Comparison of ENCODE assay signal across 8 cellular contexts in genomic region chr3:15601046-15601398, GRCh38. TPM values are rescaled to one million over a fixed set of nuclear protein-coding genes. Genes with fewer than 3 reads are reported as not detected.
DNase-seq lines count a peak whose midpoint lies in the region; ATAC-seq and TF ChIP-seq lines count a peak whose summit lies in the region.

No MANE protein-coding gene starts in this region.

- peak; percentile 14 for ATAC-seq in GM21529 (IDR thresholded peaks at IDR 0.05; ENCODE audit: unreplicated experiment)
- ATAC-seq in naive thymus-derived CD8-positive, alpha-beta T cell: peak in 1 of 2 donors; percentile 2

- H4K20me1 ChIP-seq in KMS-11 (ENCODE audit: insufficient read depth): no peaks in the 10 kb centered on the region

- no peaks in the 10 kb centered on the region for H3K9me3 ChIP-seq in duodenal mucosa (ENCODE audit: control insufficient read depth in 1 of 2, low read length in 2 of 2)

- POLR2A ChIA-PET in BJ (lab: Charles Lee): interaction anchor here (0.6 to 1.0 kb wide), 2 partner anchors 30 to 152 kb away, joined by 3 to 5 read pairs; no protein-coding TSS in a partner anchor
- POLR2A ChIA-PET in naive thymus-derived CD8-positive, alpha-beta T cell (lab: Charles Lee): interaction anchor here (1.0 to 1.8 kb wide), 5 partner anchors 9 to 664 kb away, joined by 3 to 8 read pairs (median 4); partner anchors contain the start of genes CAPN7, DPH3 and OXNAD1

- peaks cover 29 to 68% (median 59%) of the 10 kb centered on the region in 4 donors for H3K4me1 Mint-ChIP-seq in naive thymus-derived CD8-positive, alpha-beta T cell

- peak overlapping the region; percentile 40; the same call in 1 of the 2 replicates for H3K27ac ChIP-seq in KMS-11
- peak overlapping the region; percentile 74 for H3K27ac ChIP-seq in duodenal mucosa (ENCODE audit: low read depth, low read length)

- no peaks in the 10 kb centered on the region for H3K79me2 ChIP-seq in KMS-11 (ENCODE audit: insufficient read depth, low read depth)

- H3K9ac ChIP-seq in KMS-11: peak overlapping the region; percentile 47; the same call in 1 of the 2 replicates
- H3K9ac ChIP-seq in duodenal mucosa (ENCODE audit: low read depth in 1 of 2, low read length in 2 of 2): peak overlapping the region; percentile 84 to 85

- peaks cover 3 to 45% (median 22%) of the 10 kb centered on the region in 3 donors for H3K36me3 Mint-ChIP-seq in naive thymus-derived CD8-positive, alpha-beta T cell

- peak overlapping the region; percentile 95 to 100 (median 98) for H3K27ac Mint-ChIP-seq in naive thymus-derived CD8-positive, alpha-beta T cell

- H2AFZ ChIP-seq in KMS-11 (ENCODE audit: low read depth): peak overlapping the region; percentile 81; the same call in 1 of the 2 replicates

- DNase-seq in BJ (ENCODE audit: low read depth): no peak
- DNase-seq in naive thymus-derived CD8-positive, alpha-beta T cell: no peak
- DNase-seq in occipital lobe (lab: John Stamatoyannopoulos, UW): no peak
- no peak for DNase-seq in stimulated activated CD4-positive, alpha-beta T cell treated with anti-CD3 and anti-CD28 coated beads, Interleukin-12 subunit alpha, Interleukin-12 subunit beta, amount 100 ng/mL, for 4 hours
- no peak for DNase-seq in DMS79 (lab: John Stamatoyannopoulos, UW)

- H3K9me3 Mint-ChIP-seq in naive thymus-derived CD8-positive, alpha-beta T cell: no peaks in the 10 kb centered on the region

- H3K4me1 ChIP-seq in KMS-11 (ENCODE audit: low read depth, poor library complexity, severe bottlenecking): peaks cover 6% of the 10 kb centered on the region
- peaks cover 10 to 31% of the 10 kb centered on the region in 2 donors for H3K4me1 ChIP-seq in duodenal mucosa (ENCODE audit: control insufficient read depth in 1 of 2, insufficient read depth in 2 of 2, low read length in 2 of 2)

- CTCF ChIA-PET in BJ (lab: Yijun Ruan, JAX): interaction anchor here (1.1 kb wide), 1 partner anchor 12 kb away, joined by 4 read pairs; no protein-coding TSS in a partner anchor

- 0 out of 2 replicates have a peak, but pooled peaks cover 1% of the 10 kb centered on the region for H3K36me3 ChIP-seq in BJ (ENCODE audit: control insufficient read depth, insufficient read depth, low read length)
- H3K36me3 ChIP-seq in KMS-11 (ENCODE audit: insufficient read depth): no peaks in the 10 kb centered on the region
- H3K36me3 ChIP-seq in duodenal mucosa (ENCODE audit: control insufficient read depth in 1 of 2, insufficient read depth in 2 of 2, low read length in 2 of 2): peaks cover 12 to 25% of the 10 kb centered on the region in 2 donors

- peak overlapping the region; percentile 84 for H3K4me2 ChIP-seq in KMS-11

- H3K27me3 ChIP-seq in BJ (ENCODE audit: control insufficient read depth, insufficient read depth, low read length): no peaks in the 10 kb centered on the region
- H3K27me3 ChIP-seq in KMS-11 (ENCODE audit: insufficient read depth, low read depth): no peaks in the 10 kb centered on the region
- no peaks in the 10 kb centered on the region for H3K27me3 ChIP-seq in duodenal mucosa (ENCODE audit: control insufficient read depth in 1 of 2, insufficient read depth in 2 of 2, low read length in 2 of 2)

- H3K4me3 ChIP-seq in BJ (ENCODE audit: low read depth, low read length): peak overlapping the region; percentile 63
- peak overlapping the region; percentile 81 for H3K4me3 ChIP-seq in KMS-11 (IDR thresholded peaks at IDR 0.05; ENCODE audit: insufficient read depth, low read depth, low read length)
- peak overlapping the region; percentile 88 to 97 for H3K4me3 ChIP-seq in duodenal mucosa (ENCODE audit: low read depth in 1 of 2, low read length in 2 of 2)

- H3K4me3 Mint-ChIP-seq in naive thymus-derived CD8-positive, alpha-beta T cell: peak overlapping the region; percentile 96 to 100 (median 100)

- TF ChIP-seq CTCF in BJ (IDR thresholded peaks at IDR 0.05; ENCODE audit: insufficient read depth, low read depth, low read length) (no peak), KMS-11 (conservative IDR thresholded peaks at IDR 0.05; ENCODE audit: low read depth, low read length) (no peak)

- no peaks in the 10 kb centered on the region for H3K27me3 Mint-ChIP-seq in naive thymus-derived CD8-positive, alpha-beta T cell

RNA-seq across cellular contexts. Expression of gene HACL1, which starts 0.3 kb away (rescaled TPM):
- 32.4 and 35.1 TPM in 2 replicates for polyA plus RNA-seq in BJ (2011; rRNA removed)
- polyA minus RNA-seq in BJ (2011; rRNA and poly(A)+ RNA removed): 16.5 and 25.0 TPM in 2 replicates
- total RNA-seq in naive thymus-derived CD8-positive, alpha-beta T cell: 10 to 100 TPM; 41.5 to 42.9 TPM
- polyA plus RNA-seq in naive thymus-derived CD8-positive, alpha-beta T cell: 10 to 100 TPM; 31.7 to 33.8 (median 32.4) TPM
- 38.4 TPM for total RNA-seq in occipital lobe

RNA-seq across cellular contexts. Expression of gene BTD, which starts 0.5 kb away (rescaled TPM):
- 24.8 and 26.6 TPM in 2 replicates for polyA plus RNA-seq in BJ (2011; rRNA removed)
- polyA minus RNA-seq in BJ (2011; rRNA and poly(A)+ RNA removed): 11.9 and 15.5 TPM in 2 replicates
- 10 to 100 TPM; 11.5 to 14.7 TPM for total RNA-seq in naive thymus-derived CD8-positive, alpha-beta T cell
- polyA plus RNA-seq in naive thymus-derived CD8-positive, alpha-beta T cell: 10 to 100 TPM; 13.7 to 17.4 (median 14.8) TPM
- 19.5 TPM for total RNA-seq in occipital lobe
